30 cellular contexts compared by ENCODE assay signal in genomic region chr10:30565449-30565848, GRCh38.
"Had no signal": no experiment of that assay in that cellular context is flagged by ENCODE, and none has a peak within 500 bp of the region (broad histone marks: within the 10 kb centered on the region; RNA-seq: fewer than 3 reads in every experiment).

No MANE protein-coding gene starts in this region.

- H3K36me3 ChIP-seq: brain microvascular endothelial cell, breast epithelium had no signal

- FAIRE-seq: astrocyte, TTC549 had no signal

- H3K9me3 ChIP-seq: body of pancreas, breast epithelium had no signal

- DNase-seq: activated B cell treated with CpG ODN at 0.5 μM for 24 hours; activated CD4-positive, alpha-beta memory T cell treated with anti-CD3 and anti-CD28 coated beads, Interleukin-2, amount 10 ng/mL, durations not matched to agents 7 days and 5 days; activated CD4-positive, alpha-beta T cell treated with anti-CD3 and anti-CD28 coated beads for 4 hours; activated CD4-positive, alpha-beta T cell treated with anti-CD3 and anti-CD28 coated beads, Interleukin-2, amount 10 ng/mL, durations not matched to agents 7 days and 5 days; activated CD4-positive, alpha-beta T cell treated with anti-CD3 and anti-CD28 coated beads, Interleukin-2, amount 50 U/mL, for 48 hours; activated CD4-positive, CD25-positive, alpha-beta regulatory T cell treated with anti-CD3 and anti-CD28 coated beads, Interleukin-2, amount 50 U/mL, for 72 hours; activated CD8-positive, alpha-beta memory T cell treated with anti-CD3 and anti-CD28 coated beads for 24 hours; activated CD8-positive, alpha-beta memory T cell treated with anti-CD3 and anti-CD28 coated beads, Interleukin-2, amount 10 ng/mL, durations not matched to agents 7 days and 5 days; activated CD8-positive, alpha-beta memory T cell treated with anti-CD3 and anti-CD28 coated beads, Interleukin-2, amount 50 U/mL, for 48 hours; activated CD8-positive, alpha-beta T cell treated with anti-CD3 and anti-CD28 coated beads, Interleukin-2, amount 10 ng/mL, durations not matched to agents 7 days and 5 days; activated effector memory CD4-positive, alpha-beta T cell treated with Interleukin-2 at 50 U/mL for 16 hours; activated gamma-delta T cell; activated naive CD4-positive, alpha-beta T cell treated with anti-CD3 and anti-CD28 coated beads, Interleukin-2, amount 10 ng/mL, durations not matched to agents 7 days and 5 days; activated naive CD4-positive, alpha-beta T cell treated with Interleukin-2 at 50 U/mL for 16 hours; activated naive CD8-positive, alpha-beta T cell treated with anti-CD3 and anti-CD28 coated beads, Interleukin-2, amount 10 ng/mL, durations not matched to agents 7 days and 5 days; activated naive CD8-positive, alpha-beta T cell treated with anti-CD3 and anti-CD28 coated beads, Interleukin-2, amount 50 U/mL, for 24 hours; activated T-cell treated with anti-CD3 and anti-CD28 coated beads, Interleukin-2, amount 50 U/mL, for 24 hours; activated T-cell treated with anti-CD3 and anti-CD28 coated beads, Interleukin-2, amount 50 U/mL, for 48 hours; amniotic stem cell; aorta; body of pancreas; brain microvascular endothelial cell; central memory CD4-positive, alpha-beta T cell; T-helper 1 cell; T-helper 2 cell; T-helper 9 cell had no signal

- H3K4me1 ChIP-seq: body of pancreas, breast epithelium had no signal

- H3K4me3 ChIP-seq: body of pancreas, breast epithelium had no signal

- H3K27me3 ChIP-seq: body of pancreas, brain microvascular endothelial cell, breast epithelium had no signal

- H3K27ac ChIP-seq: body of pancreas, brain microvascular endothelial cell, breast epithelium, VCaP had no signal

- ATAC-seq: activated CD8-positive, alpha-beta memory T cell treated with anti-CD3 and anti-CD28 coated beads, Interleukin-2, amount 10 ng/mL, durations not matched to agents 7 days and 5 days; activated CD8-positive, alpha-beta T cell treated with anti-CD3 and anti-CD28 coated beads, Interleukin-2, amount 10 ng/mL, durations not matched to agents 7 days and 5 days; activated naive CD8-positive, alpha-beta T cell treated with anti-CD3 and anti-CD28 coated beads, Interleukin-2, amount 50 U/mL, for 24 hours; body of pancreas had no signal
